In genomic region chr1:169704797-169705196, GRCh38 we compare ENCODE assay signal across 23 cellular contexts. TPM values are rescaled to one million over a fixed set of nuclear protein-coding genes. Genes with fewer than 3 reads are reported as not detected.
DNase-seq lines count a peak whose midpoint lies in the region; ATAC-seq and TF ChIP-seq lines count a peak whose summit lies in the region.
"Had no signal": no experiment of that assay in that cellular context is flagged by ENCODE, and none has a peak within 500 bp of the region (broad histone marks: within the 10 kb centered on the region; RNA-seq: fewer than 3 reads in every experiment).

No MANE protein-coding gene starts in this region.

- peaks cover 84% of the 10 kb centered on the region for H3K4me1 Mint-ChIP-seq in activated T-cell treated with anti-CD3 and anti-CD28 coated beads, Interleukin-2, amount 50 U/mL, for 4 hours (ENCODE audit: low read depth)
- peaks cover 89% of the 10 kb centered on the region for H3K4me1 Mint-ChIP-seq in activated naive CD8-positive, alpha-beta T cell (ENCODE audit: low read depth)

- DNase-seq in activated T-cell treated with anti-CD3 and anti-CD28 coated beads, Interleukin-2, amount 50 U/mL, for 4 hours, result no peak
- DNase-seq in activated T-cell treated with anti-CD3 and anti-CD28 coated beads for 4 hours, result no peak
- DNase-seq in DND-41, result no peak
- DNase-seq in spleen, result no peak
- no peak for DNase-seq in KG1 (lab: John Stamatoyannopoulos, UW)
- DNase-seq in BE2C, result no peak
- DNase-seq: activated gamma-delta T cell; DMS79; effector CD8-positive, alpha-beta T cell; esophagus squamous epithelium; GM23248; KBM-7; NCI-H187; NCI-H82; ovary; PC-3; SIG-M5; testis had no signal

- H3K9ac ChIP-seq in DND-41 (ENCODE audit: low read depth, low read length), result peak overlapping the region; percentile 31
- H3K9ac ChIP-seq: GM23248 had no signal

- H3K36me3 ChIP-seq in DND-41 (ENCODE audit: insufficient read depth, low read length), result peaks cover 93% of the 10 kb centered on the region
- peaks cover 0 to 71% (median 9%) of the 10 kb centered on the region in 6 donors for H3K36me3 ChIP-seq in spleen
- H3K36me3 ChIP-seq in BE2C, result no peaks in the 10 kb centered on the region
- H3K36me3 ChIP-seq: esophagus squamous epithelium, ovary, right atrium auricular region had no signal

- H3K4me1 ChIP-seq in DND-41 (ENCODE audit: insufficient read depth, low read length) (peaks cover 100% of the 10 kb centered on the region), spleen (peaks cover 7 to 100% (median 69%) of the 10 kb centered on the region in 6 donors), BE2C (no peaks in the 10 kb centered on the region)
- H3K4me1 ChIP-seq: esophagus squamous epithelium, right atrium auricular region, testis had no signal

- H2AFZ ChIP-seq in DND-41 (ENCODE audit: low read depth, low read length), result no peak overlapping the region
- H2AFZ ChIP-seq: GM23248 had no signal

- intact Hi-C loops in spleen (cut with DNase I; ENCODE audit: low total_unique reads), result no loop called here

- H3K36me3 Mint-ChIP-seq in activated T-cell treated with anti-CD3 and anti-CD28 coated beads, Interleukin-2, amount 50 U/mL, for 4 hours (ENCODE audit: insufficient read depth), result peaks cover 73% of the 10 kb centered on the region
- peaks cover 56% of the 10 kb centered on the region for H3K36me3 Mint-ChIP-seq in activated naive CD8-positive, alpha-beta T cell

- 76 to 80% (median 77%) methylated on average over 2 of the region's 2 CpGs for WGBS in spleen, 5 donors

- TF ChIP-seq CTCF in DND-41 (IDR thresholded peaks at IDR 0.05; ENCODE audit: borderline replicate concordance, extremely low read depth, low read length, poor library complexity, severe bottlenecking) (no peak), spleen (IDR thresholded peaks at IDR 0.05 in 8 of 11, conservative IDR thresholded peaks at IDR 0.05 in 3 of 11) (no peak), BE2C (IDR thresholded peaks at IDR 0.05; ENCODE audit: low read depth, low read length) (no peak)

- H3K27ac ChIP-seq in DND-41 (ENCODE audit: low read length), result peak overlapping the region; percentile 93
- peak overlapping the region in 6 of 8 donors; percentile 1 to 92 (median 86) for H3K27ac ChIP-seq in spleen
- H3K27ac ChIP-seq: esophagus squamous epithelium, GM23248, ovary, right atrium auricular region, testis, VCaP had no signal

- H3K9me3 ChIP-seq in DND-41 (ENCODE audit: insufficient read depth, low read length, severe bottlenecking), result no peaks in the 10 kb centered on the region
- H3K9me3 ChIP-seq in spleen, result no peaks in the 10 kb centered on the region
- H3K9me3 ChIP-seq in BE2C, result no peaks in the 10 kb centered on the region
- H3K9me3 ChIP-seq: esophagus squamous epithelium, ovary, right atrium auricular region, testis had no signal

- no peaks in the 10 kb centered on the region for H3K9me3 Mint-ChIP-seq in activated T-cell treated with anti-CD3 and anti-CD28 coated beads, Interleukin-2, amount 50 U/mL, for 4 hours
- H3K9me3 Mint-ChIP-seq in activated naive CD8-positive, alpha-beta T cell (ENCODE audit: low read depth), result peaks cover 5% of the 10 kb centered on the region

- H3K4me2 ChIP-seq in DND-41 (ENCODE audit: insufficient read depth, low read length), result peak overlapping the region; percentile 71

- H3K27ac Mint-ChIP-seq in activated naive CD8-positive, alpha-beta T cell, result peak overlapping the region; percentile 98

- no peaks in the 10 kb centered on the region for H3K27me3 ChIP-seq in DND-41 (ENCODE audit: insufficient read depth, low read length, poor library complexity)
- no peaks in the 10 kb centered on the region for H3K27me3 ChIP-seq in spleen (replicated peaks in 1 of 7)
- peaks cover 27% of the 10 kb centered on the region for H3K27me3 ChIP-seq in BE2C
- H3K27me3 ChIP-seq: esophagus squamous epithelium, ovary, right atrium auricular region, testis had no signal

- H4K20me1 ChIP-seq in DND-41 (ENCODE audit: insufficient read depth, low read length), result no peaks in the 10 kb centered on the region

- H3K79me2 ChIP-seq in DND-41 (ENCODE audit: insufficient read depth, low read length), result peaks cover 80% of the 10 kb centered on the region

- H3K4me3 ChIP-seq in DND-41 (ENCODE audit: low read depth in 1 of 2, low read length in 2 of 2) (peak overlapping the region in 1 of 2 experiments; percentile 25; a peak in 2 of 4 replicates), spleen (peak overlapping the region in 1 of 8 donors; percentile 35), BE2C (ENCODE audit: low read depth, low read length) (no peak overlapping the region)
- H3K4me3 ChIP-seq: esophagus squamous epithelium, GM23248, ovary, right atrium auricular region, testis had no signal

- H3K4me3 Mint-ChIP-seq in activated T-cell treated with anti-CD3 and anti-CD28 coated beads, Interleukin-2, amount 50 U/mL, for 4 hours, result peak overlapping the region; percentile 74
- peak overlapping the region; percentile 88 for H3K4me3 Mint-ChIP-seq in activated naive CD8-positive, alpha-beta T cell

- no peak for TF ChIP-seq POLR2A in spleen (IDR thresholded peaks at IDR 0.05)

- H3K27me3 Mint-ChIP-seq in activated T-cell treated with anti-CD3 and anti-CD28 coated beads, Interleukin-2, amount 50 U/mL, for 4 hours (ENCODE audit: low read depth), result no peaks in the 10 kb centered on the region
- no peaks in the 10 kb centered on the region for H3K27me3 Mint-ChIP-seq in activated naive CD8-positive, alpha-beta T cell

- peak; percentile 13 to 31 for ATAC-seq in activated T-cell treated with anti-CD3 and anti-CD28 coated beads, Interleukin-2, amount 50 U/mL, for 4 hours
- no peak for ATAC-seq in DND-41 (ENCODE audit: insufficient read depth, low read depth)
- ATAC-seq in HG03520 (IDR thresholded peaks at IDR 0.05; ENCODE audit: unreplicated experiment), result no peak
- ATAC-seq: PC-3 had no signal

RNA-seq across cellular contexts. Expression of gene SELL, which starts 6.6 kb away (rescaled TPM):
- total RNA-seq in activated T-cell treated with anti-CD3 and anti-CD28 coated beads, Interleukin-2, amount 50 U/mL, for 4 hours, result 100 to 1,000 TPM in 2 of 3 donors, 10 to 100 TPM in 1; 95.7 to 129 (median 112) TPM
- total RNA-seq in spleen, result 100 to 1,000 TPM; 128 to 409 (median 176) TPM
- 100 to 1,000 TPM; 127 to 157 (median 127) TPM for polyA plus RNA-seq in spleen
- polyA plus RNA-seq in BE2C (2012; ENCODE audit: insufficient read depth, insufficient read length, low read depth), result not detected
- total RNA-seq: GM23248, kidney epithelial cell had no signal
- polyA plus RNA-seq: GM23248 had no signal

RNA-seq across cellular contexts. Expression of gene SELE, which starts 29.1 kb away (rescaled TPM):
- total RNA-seq in activated T-cell treated with anti-CD3 and anti-CD28 coated beads, Interleukin-2, amount 50 U/mL, for 4 hours, result not detected
- total RNA-seq in spleen, result 1 to 10 TPM in 1 of 7 donors, under 1 TPM in 1, not detected in 5; 0.40 to 2.9 TPM
- polyA plus RNA-seq in spleen, result under 1 TPM; 0.04 to 0.29 (median 0.11) TPM
- not detected for polyA plus RNA-seq in BE2C (2012; ENCODE audit: insufficient read depth, insufficient read length, low read depth)
- total RNA-seq: GM23248, kidney epithelial cell, PC-3 had no signal
- polyA plus RNA-seq: GM23248 had no signal

Comparison
In these comparisons a context has a peak if more than half of its experiments do, and no peak if none do; other contexts are left out.
1. ATAC-seq: peak in activated T-cell treated with anti-CD3 and anti-CD28 coated beads, Interleukin-2, amount 50 U/mL, for 4 hours (2 of 2); none in DND-41 (single experiment) and HG03520 (single experiment).